ENCODE assay signal across 1 cellular context in the genomic region with DNA sequence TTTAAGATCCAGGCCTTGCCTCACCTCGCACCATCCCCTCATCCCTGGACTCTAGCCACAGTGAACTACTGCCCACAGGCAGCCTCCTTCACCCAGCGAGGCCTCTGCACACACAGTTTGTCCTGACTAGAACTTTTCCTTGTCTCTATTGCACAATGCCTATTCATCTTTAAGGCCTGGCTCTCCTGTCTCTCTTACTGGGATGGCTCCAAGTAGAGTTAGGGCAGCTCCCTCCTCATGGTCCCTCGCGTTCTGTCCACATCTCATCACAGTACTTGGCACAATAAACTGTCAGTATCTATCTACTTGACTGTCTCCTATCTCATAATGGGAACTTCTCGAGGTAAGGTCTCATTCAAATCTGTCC.
A peak's percentile ranks its signal among the peaks of the same experiment; 100 is the strongest.
TF ChIP-seq lines count a peak whose summit lies in the region.

No MANE protein-coding gene starts in this region.

TF ChIP-seq in IMR-90, 13 proteins besides CTCF, POLR2A, EP300 and RAD21:
- TF ChIP-seq MXI1 (IDR thresholded peaks at IDR 0.05; ENCODE audit: borderline replicate concordance, low read depth, low read length): no peak
- TF ChIP-seq CEBPB (IDR thresholded peaks at IDR 0.05; ENCODE audit: low read depth, low read length): peak; percentile 74
